1 cellular context compared by ENCODE assay signal in genomic region chr19:58516964-58517833, GRCh38.
TF ChIP-seq lines count a peak whose summit lies in the region.

No MANE protein-coding gene starts in this region.

TF ChIP-seq in A549, 52 proteins besides CTCF, POLR2A, EP300 and RAD21:
- TF ChIP-seq CHD2 (IDR thresholded peaks at IDR 0.05; ENCODE audit: low read length, partially characterized antibody) (no peak), BCL3 (IDR thresholded peaks at IDR 0.05) (no peak), CBX8 (IDR thresholded peaks at IDR 0.05) (no peak), KDM5A (IDR thresholded peaks at IDR 0.05) (no peak), RNF2 (IDR thresholded peaks at IDR 0.05; ENCODE audit: borderline replicate concordance, low read depth) (no peak), GATA3 (IDR thresholded peaks at IDR 0.05; ENCODE audit: borderline replicate concordance) (no peak), EHF (CRISPR knock-in tag; IDR thresholded peaks at IDR 0.05) (no peak), NFE2L2 (conservative IDR thresholded peaks at IDR 0.05; ENCODE audit: low read length) (no peak), ATOH8 (CRISPR knock-in tag; IDR thresholded peaks at IDR 0.05; ENCODE audit: low read depth) (no peak), MAX (IDR thresholded peaks at IDR 0.05) (no peak), POLR2AphosphoS2 (conservative IDR thresholded peaks at IDR 0.05; ENCODE audit: low read length) (no peak), FOSL2 (IDR thresholded peaks at IDR 0.05) (no peak), FOSL2 (CRISPR knock-in tag; IDR thresholded peaks at IDR 0.05) (no peak), ZSCAN20 (CRISPR knock-in tag; IDR thresholded peaks at IDR 0.05) (no peak), SMC3 (IDR thresholded peaks at IDR 0.05) (no peak)
